In the genomic region with DNA sequence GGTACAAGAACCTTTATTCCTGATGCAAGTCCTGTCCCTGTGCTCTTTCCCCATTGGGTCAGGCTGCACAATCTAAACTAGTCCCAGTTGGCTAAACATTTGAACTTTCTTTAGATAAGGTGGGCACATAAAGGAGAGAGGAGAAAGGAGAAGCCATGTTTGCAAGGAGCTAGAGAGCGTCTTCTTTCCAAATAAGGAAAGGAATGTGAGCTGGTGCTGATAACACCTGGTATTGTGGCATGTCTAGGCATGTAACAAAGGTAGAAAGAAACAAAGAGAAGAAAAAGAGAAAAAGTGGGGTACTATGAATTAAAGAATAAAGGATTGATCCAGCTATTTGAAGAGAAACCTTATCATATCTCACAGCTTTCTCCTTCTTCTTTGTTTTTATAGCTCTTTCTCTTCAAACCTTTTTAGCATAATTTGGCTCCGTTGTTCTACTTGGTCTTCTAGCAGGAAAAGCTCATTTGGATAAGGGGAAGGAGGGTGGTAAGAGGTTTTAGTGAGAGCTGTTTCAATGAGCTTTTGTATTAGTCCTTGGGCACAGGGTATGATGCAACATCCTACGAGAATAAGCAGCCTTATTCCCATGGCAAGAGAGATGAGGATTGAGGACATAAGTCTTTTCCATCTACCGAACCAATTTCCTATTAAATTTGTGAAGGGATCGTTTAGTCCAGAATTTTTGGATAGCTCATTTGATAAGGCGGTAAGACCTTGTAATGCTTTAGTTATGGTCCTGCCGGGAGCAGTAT, we compare ENCODE assay signal across 22 cellular contexts.
DNase-seq lines count a peak whose midpoint lies in the region; ATAC-seq, FAIRE-seq and TF ChIP-seq lines count a peak whose summit lies in the region.
"Had no signal": no experiment of that assay in that cellular context is flagged by ENCODE, and none has a peak within 500 bp of the region (broad histone marks: within the 10 kb centered on the region; RNA-seq: fewer than 3 reads in every experiment).

No MANE protein-coding gene starts in this region.

- no peak for TF ChIP-seq EP300 in K562 (IDR thresholded peaks at IDR 0.05; ENCODE audit: low read length)

- no peaks in the 10 kb centered on the region for H3K27me3 Mint-ChIP-seq in GM23338 (ENCODE audit: insufficient read depth, low read depth, poor library complexity)

- H3K27me3 ChIP-seq in GM23338 (ENCODE audit: insufficient read depth), result no peaks in the 10 kb centered on the region
- no peaks in the 10 kb centered on the region for H3K27me3 ChIP-seq in K562 (ENCODE audit: control insufficient read depth in 2 of 2, insufficient read depth in 2 of 2, low read length in 2 of 2)
- no peaks in the 10 kb centered on the region for H3K27me3 ChIP-seq in iPS-20b (ENCODE audit: insufficient read depth, low read length)

- H3K36me3 ChIP-seq in GM23338 (ENCODE audit: insufficient read depth), result no peaks in the 10 kb centered on the region
- no peaks in the 10 kb centered on the region for H3K36me3 ChIP-seq in K562 (ENCODE audit: control insufficient read depth, insufficient read depth, low read length)
- no peaks in the 10 kb centered on the region for H3K36me3 ChIP-seq in iPS-20b (ENCODE audit: insufficient read depth, low read depth, low read length)

- no peaks in the 10 kb centered on the region for H3K9me1 ChIP-seq in K562 (ENCODE audit: control insufficient read depth, insufficient read depth, low read length)

- peaks cover 9% of the 10 kb centered on the region for H3K4me1 Mint-ChIP-seq in GM23338
- H3K4me1 Mint-ChIP-seq: CD4-positive, alpha-beta memory T cell had no signal

- H3K4me2 ChIP-seq in GM23338 (no peak overlapping the region), K562 (ENCODE audit: insufficient read depth, low read length) (no peak overlapping the region)

- H3K9ac ChIP-seq in K562 (ENCODE audit: insufficient read depth in 1 of 2, low read depth in 2 of 2, low read length in 2 of 2), result no peak overlapping the region
- no peak overlapping the region for H3K9ac ChIP-seq in iPS-20b (ENCODE audit: low read depth, low read length)
- H3K9ac ChIP-seq: GM23248 had no signal

- WGBS in K562 (ENCODE audit: insufficient coverage, low coverage, missing lambda C conversion rate), result 0% methylated on average over 6 of the region's 7 CpGs

- intact Hi-C loops in K562 (cut with micrococcal nuclease), result no loop called here

- TF ChIP-seq RAD21 in K562 (CRISPR knock-in tag; conservative IDR thresholded peaks at IDR 0.05 in 1 of 2, IDR thresholded peaks at IDR 0.05 in 1 of 2), result no peak

- H3K4me1 ChIP-seq in GM23338 (ENCODE audit: insufficient read depth) (no peaks in the 10 kb centered on the region), K562 (replicated peaks in 1 of 2; ENCODE audit: control insufficient read depth in 2 of 2, insufficient read depth in 2 of 2, low read length in 2 of 2) (no peaks in the 10 kb centered on the region), iPS-20b (ENCODE audit: insufficient read depth, low read length) (no peaks in the 10 kb centered on the region)

- H2AFZ ChIP-seq in GM23338 (no peak overlapping the region), K562 (ENCODE audit: low read depth, low read length) (no peak overlapping the region)
- H2AFZ ChIP-seq: GM23248 had no signal

- FAIRE-seq in K562 (lab: Jason Lieb, UNC), result no peak
- FAIRE-seq: A204.1 had no signal

- peaks cover 14% of the 10 kb centered on the region; the same call in 1 of the 2 replicates for H3K9me2 ChIP-seq in GM23338 (ENCODE audit: insufficient read depth)

- H3K79me2 ChIP-seq in GM23338 (replicated peaks; ENCODE audit: insufficient read depth) (no peaks in the 10 kb centered on the region), K562 (ENCODE audit: control insufficient read depth, insufficient read depth, low read length) (no peaks in the 10 kb centered on the region)

- H3K27ac ChIP-seq in GM23338 (ENCODE audit: low read depth) (no peak overlapping the region), K562 (ENCODE audit: extremely low read depth, low read depth, low read length) (no peak overlapping the region), iPS-20b (ENCODE audit: low read length) (peak overlapping the region; percentile 38)
- H3K27ac ChIP-seq: GM23248, SK-N-MC had no signal

- no peaks in the 10 kb centered on the region for H3F3A ChIP-seq in GM23338 (replicated peaks; ENCODE audit: low read depth)

- peaks cover 13% of the 10 kb centered on the region for H3K36me3 Mint-ChIP-seq in GM23338 (ENCODE audit: low read depth)
- H3K36me3 Mint-ChIP-seq: CD4-positive, alpha-beta memory T cell had no signal

- ATAC-seq in GM23338, result peak; percentile 42; the same call in 2 of the 3 replicates
- ATAC-seq in K562, result no peak

- no peak overlapping the region for H3K4me3 Mint-ChIP-seq in GM23338
- H3K4me3 Mint-ChIP-seq: CD4-positive, alpha-beta memory T cell had no signal

- H3K4me3 ChIP-seq in GM23338 (no peak overlapping the region), K562 (no peak overlapping the region), iPS-20b (ENCODE audit: low read length) (no peak overlapping the region)
- H3K4me3 ChIP-seq: GM23248, SK-N-MC had no signal

- H3K27ac Mint-ChIP-seq in GM23338, result peak overlapping the region; percentile 92
- H3K27ac Mint-ChIP-seq: CD4-positive, alpha-beta memory T cell had no signal

- H4K20me1 ChIP-seq in GM23338 (replicated peaks; ENCODE audit: insufficient read depth) (no peaks in the 10 kb centered on the region), K562 (replicated peaks; ENCODE audit: control insufficient read depth, insufficient read depth, low read length) (no peaks in the 10 kb centered on the region)

- no TSS peak for BruUV-seq in K562 (replicated peaks; lab: Mats Ljungman, UMichigan)

- H3K9me3 Mint-ChIP-seq in GM23338, result peaks cover 7% of the 10 kb centered on the region

- CTCF ChIA-PET in K562 (lab: Yijun Ruan, JAX; ENCODE audit: low intra/inter-chr PET ratio), result no interaction called here

- POLR2A ChIA-PET in K562 (lab: Yijun Ruan, JAX), result no interaction called here

- TF ChIP-seq CTCF in GM23338 (conservative IDR thresholded peaks at IDR 0.05; ENCODE audit: low read depth in 2 of 2), result no peak
- TF ChIP-seq CTCF in K562 (IDR thresholded peaks at IDR 0.05 in 2 of 3, conservative IDR thresholded peaks at IDR 0.05 in 1 of 3; ENCODE audit: insufficient read depth in 2 of 3, low read depth in 1 of 3, low read length in 3 of 3), result no peak

- in situ Hi-C loops in KBM-7 (cut with MboI; ENCODE audit: low pct_unique_long_range_greater_than_20kb, low sequenced_read_pairs) (no loop called here), K562 (cut with MboI) (no loop called here)

- DNase-seq in GM23338 (ENCODE audit: low spot score) (peak; percentile 35), KBM-7 (peak; percentile 7), K562 (ENCODE audit: extremely low read depth in 1 of 4, low spot score in 3 of 4) (no peak), NAMALWA (ENCODE audit: low spot score) (no peak)
- no peak for DNase-seq in activated naive CD4-positive, alpha-beta T cell treated with Interleukin-2 at 50 U/mL for 16 hours
- DNase-seq in activated CD4-positive, alpha-beta T cell treated with anti-CD3 and anti-CD28 coated beads, Interleukin-2, amount 50 U/mL, for 48 hours, result no peak
- no peak for DNase-seq in activated CD4-positive, CD25-positive, alpha-beta regulatory T cell (lab: John Stamatoyannopoulos, UW)
- DNase-seq: CD4-positive, alpha-beta memory T cell; DMS153; GF-D8; GM23248; Karpas-422; NCI-H1092 treated with DMSO at 0.1 percent for 48 hours; NCI-H146; NCI-H2029 treated with DMSO at 0.1 percent for 48 hours; NCI-H510A; NCI-H748 treated with DMSO at 0.1 percent for 48 hours; OCI-M1; Right ventricle myocardium superior had no signal

- no peak for TF ChIP-seq POLR2A in K562 (conservative IDR thresholded peaks at IDR 0.05)

- no peaks in the 10 kb centered on the region for H3K9me3 ChIP-seq in K562 (replicated peaks; ENCODE audit: control insufficient read depth, insufficient read depth, low read depth, low read length)
- H3K9me3 ChIP-seq in iPS-20b (ENCODE audit: insufficient read depth, low read depth, low read length), result no peaks in the 10 kb centered on the region

TF ChIP-seq in GM23338, 12 proteins besides CTCF, POLR2A, EP300 and RAD21 (continues in another document):
- TF ChIP-seq POLR2AphosphoS5 (IDR thresholded peaks at IDR 0.05; ENCODE audit: low read depth) (no peak), EZH2phosphoT487 (IDR thresholded peaks at IDR 0.05; ENCODE audit: unreplicated experiment) (no peak), ZNF114 (CRISPR knock-in tag; IDR thresholded peaks at IDR 0.05) (no peak)

TF ChIP-seq in K562, 482 proteins besides CTCF, POLR2A, EP300 and RAD21 (continues in another document):
- TF ChIP-seq ZNF584 (CRISPR knock-in tag; IDR thresholded peaks at IDR 0.05; ENCODE audit: low read depth) (no peak), ZNF384 (IDR thresholded peaks at IDR 0.05; ENCODE audit: low read depth, low read length) (no peak), BRCA1 (IDR thresholded peaks at IDR 0.05) (no peak), BRCA1 (CRISPR knock-in tag; IDR thresholded peaks at IDR 0.05) (no peak), ZNF699 (CRISPR knock-in tag; IDR thresholded peaks at IDR 0.05; ENCODE audit: insufficient replicate concordance) (no peak), KLF13 (tag; IDR thresholded peaks at IDR 0.05; ENCODE audit: borderline replicate concordance, low read depth) (no peak), STAG1 (CRISPR knock-in tag; IDR thresholded peaks at IDR 0.05; ENCODE audit: borderline replicate concordance) (no peak), ZNF695 (CRISPR knock-in tag; IDR thresholded peaks at IDR 0.05) (no peak)
- TF ChIP-seq, protein P1, sequence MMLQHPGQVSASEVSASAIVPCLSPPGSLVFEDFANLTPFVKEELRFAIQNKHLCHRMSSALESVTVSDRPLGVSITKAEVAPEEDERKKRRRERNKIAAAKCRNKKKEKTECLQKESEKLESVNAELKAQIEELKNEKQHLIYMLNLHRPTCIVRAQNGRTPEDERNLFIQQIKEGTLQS (IDR thresholded peaks at IDR 0.05), result peak; percentile 41; the same call in 1 of the 2 replicates
- TF ChIP-seq, protein P1 (CRISPR knock-in tag; conservative IDR thresholded peaks at IDR 0.05), result no peak
- TF ChIP-seq, protein P2, sequence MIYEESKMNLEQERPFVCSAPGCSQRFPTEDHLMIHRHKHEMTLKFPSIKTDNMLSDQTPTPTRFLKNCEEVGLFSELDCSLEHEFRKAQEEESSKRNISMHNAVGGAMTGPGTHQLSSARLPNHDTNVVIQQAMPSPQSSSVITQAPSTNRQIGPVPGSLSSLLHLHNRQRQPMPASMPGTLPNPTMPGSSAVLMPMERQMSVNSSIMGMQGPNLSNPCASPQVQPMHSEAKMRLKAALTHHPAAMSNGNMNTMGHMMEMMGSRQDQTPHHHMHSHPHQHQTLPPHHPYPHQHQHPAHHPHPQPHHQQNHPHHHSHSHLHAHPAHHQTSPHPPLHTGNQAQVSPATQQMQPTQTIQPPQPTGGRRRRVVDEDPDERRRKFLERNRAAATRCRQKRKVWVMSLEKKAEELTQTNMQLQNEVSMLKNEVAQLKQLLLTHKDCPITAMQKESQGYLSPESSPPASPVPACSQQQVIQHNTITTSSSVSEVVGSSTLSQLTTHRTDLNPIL (CRISPR knock-in tag; IDR thresholded peaks at IDR 0.05), result no peak

Comparison
In these comparisons a context has a peak if more than half of its experiments do, and no peak if none do; other contexts are left out.
1. DNase-seq: peak in GM23338 (single experiment) and KBM-7 (single experiment); none in K562 (0 of 4), NAMALWA (single experiment), activated naive CD4-positive, alpha-beta T cell treated with Interleukin-2 at 50 U/mL for 16 hours (single experiment), activated CD4-positive, alpha-beta T cell treated with anti-CD3 and anti-CD28 coated beads, Interleukin-2, amount 50 U/mL, for 48 hours (0 of 2) and activated CD4-positive, CD25-positive, alpha-beta regulatory T cell (0 of 4).